13 cellular contexts compared by ENCODE assay signal in the genomic region with DNA sequence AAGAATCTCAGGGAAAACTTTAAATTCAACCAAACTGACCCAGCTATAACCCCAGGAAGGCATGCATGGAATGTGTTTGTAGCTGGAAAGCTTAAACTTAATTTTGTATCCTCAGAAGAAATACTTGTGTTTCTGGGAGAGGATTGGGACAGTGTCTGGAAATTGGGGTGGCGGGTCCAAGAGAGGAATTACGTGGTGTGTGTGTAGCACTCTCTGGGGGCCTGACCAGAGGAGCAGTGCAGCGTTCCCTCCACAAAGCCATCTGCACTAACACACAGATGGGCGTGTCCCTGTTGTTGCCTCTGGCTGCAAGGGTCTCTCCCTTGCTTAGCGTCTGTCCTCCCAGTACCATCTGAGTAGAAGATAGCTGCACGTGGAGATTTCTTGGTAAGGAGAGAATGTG. TPM values are rescaled to one million over a fixed set of nuclear protein-coding genes. Genes with fewer than 3 reads are reported as not detected.
DNase-seq lines count a peak whose midpoint lies in the region; ATAC-seq and TF ChIP-seq lines count a peak whose summit lies in the region.
"Had no signal": no experiment of that assay in that cellular context is flagged by ENCODE, and none has a peak within 500 bp of the region (broad histone marks: within the 10 kb centered on the region; RNA-seq: fewer than 3 reads in every experiment).

No MANE protein-coding gene starts in this region.

- no peaks in the 10 kb centered on the region for H3K27me3 Mint-ChIP-seq in endodermal cell (ENCODE audit: insufficient read depth)
- no peaks in the 10 kb centered on the region for H3K27me3 Mint-ChIP-seq in naive thymus-derived CD8-positive, alpha-beta T cell
- H3K27me3 Mint-ChIP-seq: memory B cell had no signal

- H3K4me1 Mint-ChIP-seq in endodermal cell, result peaks cover 24% of the 10 kb centered on the region
- peaks cover 34 to 77% (median 68%) of the 10 kb centered on the region in 4 donors for H3K4me1 Mint-ChIP-seq in naive thymus-derived CD8-positive, alpha-beta T cell

- no peaks in the 10 kb centered on the region for H3K9me3 ChIP-seq in BE2C
- H3K9me3 ChIP-seq in endodermal cell (ENCODE audit: control insufficient read depth, low read length), result no peaks in the 10 kb centered on the region
- H3K9me3 ChIP-seq: BLaER1, suprapubic skin had no signal

- H3K27me3 ChIP-seq in BE2C (no peaks in the 10 kb centered on the region), endodermal cell (ENCODE audit: control insufficient read depth, insufficient read depth, low read length, poor library complexity, severe bottlenecking) (no peaks in the 10 kb centered on the region)
- H3K27me3 ChIP-seq: BLaER1, suprapubic skin had no signal

- POLR2A ChIA-PET in naive thymus-derived CD8-positive, alpha-beta T cell (lab: Charles Lee), result interaction anchor here (1.1 to 1.9 kb wide), 2 partner anchors 9 to 10 kb away, joined by 3 to 11 read pairs; no protein-coding TSS in a partner anchor

- no peaks in the 10 kb centered on the region for H3K36me3 Mint-ChIP-seq in endodermal cell (ENCODE audit: low read depth)
- H3K36me3 Mint-ChIP-seq in naive thymus-derived CD8-positive, alpha-beta T cell, result peaks cover 0 to 24% (median 0%) of the 10 kb centered on the region in 3 donors

- H3K4me3 Mint-ChIP-seq in endodermal cell, result no peak overlapping the region
- H3K4me3 Mint-ChIP-seq in naive thymus-derived CD8-positive, alpha-beta T cell, result peak overlapping the region in 1 of 10 donors; percentile 40
- H3K4me3 Mint-ChIP-seq: memory B cell had no signal

- H3K4me1 ChIP-seq in BE2C (peaks cover 18% of the 10 kb centered on the region), endodermal cell (ENCODE audit: control insufficient read depth, insufficient read depth, low read length) (no peaks in the 10 kb centered on the region)

- H3K4me3 ChIP-seq in BE2C (ENCODE audit: low read depth, low read length), result peak overlapping the region; percentile 39
- H3K4me3 ChIP-seq in endodermal cell (ENCODE audit: low read length), result peak overlapping the region; percentile 46
- H3K4me3 ChIP-seq: BLaER1, suprapubic skin had no signal

- ATAC-seq in naive thymus-derived CD8-positive, alpha-beta T cell, result no peak
- ATAC-seq in GM21717 (IDR thresholded peaks at IDR 0.05; ENCODE audit: unreplicated experiment), result no peak

- H3K9me3 Mint-ChIP-seq in endodermal cell, result no peaks in the 10 kb centered on the region
- no peaks in the 10 kb centered on the region for H3K9me3 Mint-ChIP-seq in naive thymus-derived CD8-positive, alpha-beta T cell
- H3K9me3 Mint-ChIP-seq: activated T-helper 2 cell treated with anti-CD3 and anti-CD28 coated beads, Interferon-gamma antibody, Interleukin-2, Interleukin-4, amounts not matched to agents 10 μg/mL and 5 μg/mL and 100 μg/mL, durations not matched to agents 14 hours and 24 hours and 36 hours; memory B cell had no signal

- H3K9ac ChIP-seq in endodermal cell (ENCODE audit: extremely low read depth, low read length, poor library complexity, severe bottlenecking), result no peak overlapping the region
- H3K9ac ChIP-seq: BLaER1 had no signal

- H3K27ac Mint-ChIP-seq in endodermal cell, result peak overlapping the region; percentile 64
- H3K27ac Mint-ChIP-seq in naive thymus-derived CD8-positive, alpha-beta T cell, result peak overlapping the region in 8 of 10 donors; percentile 3 to 60 (median 44)
- H3K27ac Mint-ChIP-seq: activated T-helper 2 cell treated with anti-CD3 and anti-CD28 coated beads, Interferon-gamma antibody, Interleukin-2, Interleukin-4, amounts not matched to agents 10 μg/mL and 5 μg/mL and 100 μg/mL, durations not matched to agents 14 hours and 24 hours and 36 hours had no signal

- no peaks in the 10 kb centered on the region for H3K36me3 ChIP-seq in BE2C
- H3K36me3 ChIP-seq in endodermal cell (ENCODE audit: control insufficient read depth, insufficient read depth, low read length), result no peaks in the 10 kb centered on the region
- H3K36me3 ChIP-seq: BLaER1, suprapubic skin had no signal

- 50 to 53% methylated on average over 1 to 6 of the region's 6 CpGs for WGBS in endodermal cell (ENCODE audit: insufficient coverage in 1 of 2, insufficient read length in 1 of 2), 2 experiments

- H3K27ac ChIP-seq in endodermal cell (ENCODE audit: low read depth, low read length), result no peak overlapping the region
- H3K27ac ChIP-seq: BLaER1, suprapubic skin had no signal

- DNase-seq in BE2C (peak; percentile 67), NCI-H82 (lab: John Stamatoyannopoulos, UW) (peak; percentile 78), endodermal cell (peak; percentile 68), activated T-cell treated with anti-CD3 and anti-CD28 coated beads for 4 hours (no peak), NCI-H1930 (lab: John Stamatoyannopoulos, UW) (no peak)
- no peak for DNase-seq in naive thymus-derived CD8-positive, alpha-beta T cell
- no peak for DNase-seq in activated naive CD4-positive, alpha-beta T cell (lab: John Stamatoyannopoulos, UW)
- DNase-seq: dermis blood vessel endothelial cell had no signal

- TF ChIP-seq CTCF in BE2C (IDR thresholded peaks at IDR 0.05; ENCODE audit: low read depth, low read length), result no peak
- no peak for TF ChIP-seq CTCF in endodermal cell (conservative IDR thresholded peaks at IDR 0.05)

RNA-seq across cellular contexts. Expression of gene GARRE1, which starts 6.4 kb away (rescaled TPM):
- 13.4 TPM for polyA plus RNA-seq in BE2C (2012; ENCODE audit: insufficient read depth, insufficient read length, low read depth)
- 10 to 100 TPM; 21.9 to 27.9 TPM for total RNA-seq in endodermal cell
- 18.7 TPM for polyA plus RNA-seq in endodermal cell (2013, experiment 1 of 2)
- 18.8 TPM for polyA plus RNA-seq in endodermal cell (2013, experiment 2 of 2)
- 10 to 100 TPM; 41.5 to 53.7 TPM for total RNA-seq in naive thymus-derived CD8-positive, alpha-beta T cell
- polyA plus RNA-seq in naive thymus-derived CD8-positive, alpha-beta T cell, result 1 to 10 TPM; 5.4 to 6.3 (median 5.6) TPM

Comparison
In these comparisons a context has a peak if more than half of its experiments do, and no peak if none do; other contexts are left out.
1. DNase-seq: peak in BE2C (single experiment), NCI-H82 (single experiment) and endodermal cell (single experiment); none in naive thymus-derived CD8-positive, alpha-beta T cell (0 of 10), activated T-cell treated with anti-CD3 and anti-CD28 coated beads for 4 hours (single experiment), activated naive CD4-positive, alpha-beta T cell (0 of 4) and NCI-H1930 (0 of 2).